ENCODE assay signal across 8 cellular contexts in genomic region chr1:40316595-40317393, GRCh38. TPM values are rescaled to one million over a fixed set of nuclear protein-coding genes. Genes with fewer than 3 reads are reported as not detected.
DNase-seq lines count a peak whose midpoint lies in the region; ATAC-seq and TF ChIP-seq lines count a peak whose summit lies in the region.

COL9A2 (minus strand) TSS chr1:40317286; CDS start chr1:40317197, 89 bp downstream.

- no peaks in the 10 kb centered on the region for H3K9me3 ChIP-seq in left lung

- H3K4me1 ChIP-seq in left lung = peaks cover 10 to 42% of the 10 kb centered on the region in 2 donors

- H3K4me3 ChIP-seq in left lung = peak within 1 kb of the TSS; percentile 27 to 44

- H3K9me3 Mint-ChIP-seq in central memory CD8-positive, alpha-beta T cell = no peaks in the 10 kb centered on the region

- H3K4me3 Mint-ChIP-seq in central memory CD8-positive, alpha-beta T cell = peak within 1 kb of the TSS; percentile 71

- intact Hi-C loops in left lung (cut with DNase I) = no loop called here

- no peaks in the 10 kb centered on the region for H3K36me3 Mint-ChIP-seq in central memory CD8-positive, alpha-beta T cell (ENCODE audit: insufficient read depth)

- TF ChIP-seq CTCF in left lung (IDR thresholded peaks at IDR 0.05) = no peak

- no peak within 1 kb of the TSS for H3K27ac Mint-ChIP-seq in central memory CD8-positive, alpha-beta T cell (ENCODE audit: low read depth)

- H3K27me3 ChIP-seq in left lung = peaks cover 18 to 66% of the 10 kb centered on the region in 2 donors

- no peak within 1 kb of the TSS for H3K27ac ChIP-seq in left lung

- peaks cover 31% of the 10 kb centered on the region for H3K4me1 Mint-ChIP-seq in central memory CD8-positive, alpha-beta T cell

- H3K27me3 Mint-ChIP-seq in central memory CD8-positive, alpha-beta T cell = peaks cover 21% of the 10 kb centered on the region

- no peaks in the 10 kb centered on the region for H3K36me3 ChIP-seq in left lung

- DNase-seq in COLO829 (ENCODE audit: low spot score) = peak; percentile 42
- peak; percentile 12 for DNase-seq in LoVo (ENCODE audit: low spot score)
- peak; percentile 17 to 41 (median 30) for DNase-seq in activated CD4-positive, CD25-positive, alpha-beta regulatory T cell (lab: John Stamatoyannopoulos, UW)
- peak; percentile 35 to 50 for DNase-seq in central memory CD8-positive, alpha-beta T cell (ENCODE audit: low spot score in 2 of 2)
- peak in 1 of 2 donors; percentile 87 for DNase-seq in left lung
- DNase-seq in stimulated activated CD4-positive, alpha-beta T cell treated with anti-CD3 and anti-CD28 coated beads, Interleukin-4, amount 100 ng/mL, for 1 hour = peak; percentile 63
- no peak for DNase-seq in dedifferentiated amniotic fluid mesenchymal stem cell (ENCODE audit: extremely low spot score)

- peak; percentile 71 for ATAC-seq in central memory CD8-positive, alpha-beta T cell (replicated peaks; ENCODE audit: extremely low read depth, poor library complexity, severe bottlenecking)
- ATAC-seq in left lung (peak; percentile 50), GM19324 (IDR thresholded peaks at IDR 0.05; ENCODE audit: low FRiP score, unreplicated experiment) (no peak)

RNA-seq across cellular contexts. Expression of gene COL9A2, which starts in this region (rescaled TPM):
- total RNA-seq in left lung = 1 to 10 TPM; 1.1 to 3.4 TPM
